ENCODE assay signal across 8 cellular contexts in the genomic region with DNA sequence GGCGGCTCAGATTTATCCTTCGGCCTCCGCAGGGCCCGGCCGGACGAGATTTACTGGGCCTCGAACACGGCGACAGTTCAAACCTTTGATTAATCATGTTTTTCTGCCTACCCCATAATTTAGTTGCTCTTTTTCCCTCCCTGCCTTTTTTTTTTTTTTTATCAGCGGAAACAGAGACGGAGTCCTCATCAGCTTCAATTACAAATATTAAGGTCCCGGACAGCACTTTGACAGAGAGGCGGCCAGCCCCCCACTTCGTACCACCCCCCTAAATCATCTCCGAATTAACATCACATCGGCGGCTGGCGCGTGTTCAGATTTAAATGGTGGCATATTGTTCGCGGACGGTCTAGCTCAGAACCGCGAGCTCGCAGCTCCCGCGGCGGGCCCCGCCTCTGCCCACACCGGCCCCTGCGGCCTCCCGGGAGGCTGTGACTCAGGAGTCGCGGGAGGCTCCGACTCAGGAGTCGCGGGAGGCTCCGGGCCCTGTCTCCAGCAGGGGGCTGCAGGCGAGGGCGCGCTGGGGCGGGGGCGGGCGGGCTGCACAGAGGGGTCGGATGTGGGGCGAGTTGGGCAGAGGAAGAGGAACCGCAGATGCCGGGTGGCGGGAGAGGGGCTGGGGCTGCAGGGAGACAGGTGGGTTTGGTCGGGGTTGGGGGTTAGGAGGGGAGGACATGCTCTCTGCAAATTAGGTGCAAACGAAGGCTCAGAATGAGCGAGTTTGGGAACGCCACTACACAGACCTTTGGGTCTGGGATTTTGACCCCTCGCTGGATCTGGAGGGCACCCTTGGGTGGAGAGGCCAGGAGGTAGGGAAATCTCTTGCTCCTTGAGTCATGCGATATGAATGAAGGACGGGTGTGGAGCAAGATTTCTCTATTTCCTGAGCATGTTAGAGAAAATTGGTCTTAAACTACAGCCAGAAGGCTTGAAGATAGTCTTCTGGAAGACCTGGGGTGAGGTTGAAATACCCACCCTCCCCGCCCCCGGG.
A peak's percentile ranks its signal among the peaks of the same experiment; 100 is the strongest.
DNase-seq lines count a peak whose midpoint lies in the region; TF ChIP-seq lines count a peak whose summit lies in the region.

No MANE protein-coding gene starts in this region.

- H3K36me3 ChIP-seq in ACC112 (ENCODE audit: insufficient read depth, low read length): no peaks in the 10 kb centered on the region
- H3K36me3 ChIP-seq in neuron (ENCODE audit: insufficient read depth, low read length): no peaks in the 10 kb centered on the region

- no peak for TF ChIP-seq CTCF in GM13977 (IDR thresholded peaks at IDR 0.05; ENCODE audit: extremely low read depth, insufficient read depth, missing control alignments)

- peaks cover 20% of the 10 kb centered on the region for H3K27me3 ChIP-seq in ACC112 (ENCODE audit: insufficient read depth, low read length)
- H3K27me3 ChIP-seq in neuron (ENCODE audit: insufficient read depth, low read length): peaks cover 48% of the 10 kb centered on the region

- H3K79me2 ChIP-seq in ACC112 (ENCODE audit: control insufficient read depth, insufficient read depth, low read length, unreplicated experiment): no peaks in the 10 kb centered on the region

- H3K4me1 ChIP-seq in ACC112 (ENCODE audit: control insufficient read depth, insufficient read depth, low read length, unreplicated experiment): no peaks in the 10 kb centered on the region
- H3K4me1 ChIP-seq in neuron (ENCODE audit: insufficient read depth, low read length): peaks cover 23% of the 10 kb centered on the region

- in situ Hi-C loops in GM13977 (cut with MboI; ENCODE audit: low pct_unique_long_range_greater_than_20kb, low sequenced_read_pairs, unreplicated experiment): no loop called here

- no peaks in the 10 kb centered on the region for H3K9me3 ChIP-seq in neuron (ENCODE audit: low read length)

- DNase-seq in HK-2 (ENCODE audit: unreplicated experiment): peak; percentile 71
- DNase-seq in activated CD8-positive, alpha-beta memory T cell treated with anti-CD3 and anti-CD28 coated beads, Interleukin-2, amount 50 U/mL, for 4 hours: peak; percentile 43
- DNase-seq in fibroblast of peridontal ligament (ENCODE audit: extremely low read depth): peak; percentile 56
- DNase-seq in NCI-H128 (lab: John Stamatoyannopoulos, UW; ENCODE audit: unreplicated experiment): no peak
- no peak for DNase-seq in GM13977 (ENCODE audit: low spot score)
- DNase-seq in cortex of kidney (lab: John Stamatoyannopoulos, UW): no peak

- peak overlapping the region; percentile 61 for H2AFZ ChIP-seq in ACC112 (ENCODE audit: low read length, unreplicated experiment)
- H2AFZ ChIP-seq in neuron (ENCODE audit: low read depth, low read length): no peak overlapping the region

- peak overlapping the region; percentile 51 for H3K4me3 ChIP-seq in ACC112 (ENCODE audit: low read depth, low read length)
- H3K4me3 ChIP-seq in neuron (ENCODE audit: low read length): peak overlapping the region; percentile 43

- peak overlapping the region; percentile 48 for H3K27ac ChIP-seq in ACC112 (ENCODE audit: low read depth, low read length)

Comparison
In these comparisons a context has a peak if more than half of its experiments do, and no peak if none do; other contexts are left out.
1. DNase-seq: peak in HK-2 (single experiment), activated CD8-positive, alpha-beta memory T cell treated with anti-CD3 and anti-CD28 coated beads, Interleukin-2, amount 50 U/mL, for 4 hours (single experiment) and fibroblast of peridontal ligament (single experiment); none in NCI-H128 (single experiment), GM13977 (single experiment) and cortex of kidney (single experiment).